ENCODE assay signal across 8 cellular contexts in genomic region chr9:137130176-137130755, GRCh38. TPM values are rescaled to one million over a fixed set of nuclear protein-coding genes. Genes with fewer than 3 reads are reported as not detected.
DNase-seq lines count a peak whose midpoint lies in the region; ATAC-seq and TF ChIP-seq lines count a peak whose summit lies in the region.

No MANE protein-coding gene starts in this region.

- TF ChIP-seq CTCF in coronary artery (IDR thresholded peaks at IDR 0.05) (no peak), nephron (IDR thresholded peaks at IDR 0.05; ENCODE audit: unreplicated experiment in 3 of 3) (no peak)

- H3K36me3 Mint-ChIP-seq in activated naive CD4-positive, alpha-beta T cell treated with anti-CD3 and anti-CD28 coated beads, Interleukin-2, amount 10 ng/mL, durations not matched to agents 7 days and 5 days, result peaks cover 2% of the 10 kb centered on the region
- peaks cover 3% of the 10 kb centered on the region for H3K36me3 Mint-ChIP-seq in IgD-negative memory B cell
- no peaks in the 10 kb centered on the region for H3K36me3 Mint-ChIP-seq in nephron (ENCODE audit: low read depth)

- peak overlapping the region; percentile 80 for H3K4me3 ChIP-seq in coronary artery

- H3K27ac ChIP-seq in coronary artery, result peak overlapping the region in 1 of 2 donors; percentile 70

- peaks cover 30% of the 10 kb centered on the region for H3K4me1 Mint-ChIP-seq in activated naive CD4-positive, alpha-beta T cell treated with anti-CD3 and anti-CD28 coated beads, Interleukin-2, amount 10 ng/mL, durations not matched to agents 7 days and 5 days
- peaks cover 22 to 25% (median 24%) of the 10 kb centered on the region in 3 donors for H3K4me1 Mint-ChIP-seq in IgD-negative memory B cell
- H3K4me1 Mint-ChIP-seq in nephron, result peaks cover 23% of the 10 kb centered on the region

- CTCF ChIA-PET in activated naive CD4-positive, alpha-beta T cell treated with anti-CD3 and anti-CD28 coated beads, Interleukin-2, amount 10 ng/mL, durations not matched to agents 7 days and 5 days (lab: Charles Lee), result interaction anchor here (0.6 to 2.4 kb wide), 13 partner anchors 9 to 164 kb away, joined by 3 to 12 read pairs (median 3); partner anchors contain the start of genes RNF208 and RNF224

- peak overlapping the region; percentile 81 for H3K4me3 Mint-ChIP-seq in activated naive CD4-positive, alpha-beta T cell treated with anti-CD3 and anti-CD28 coated beads, Interleukin-2, amount 10 ng/mL, durations not matched to agents 7 days and 5 days
- H3K4me3 Mint-ChIP-seq in IgD-negative memory B cell, result peak overlapping the region; percentile 62 to 91 (median 77)
- H3K4me3 Mint-ChIP-seq in nephron, result peak overlapping the region; percentile 83 to 86 (median 85)

- no peak for DNase-seq in activated naive CD4-positive, alpha-beta T cell treated with anti-CD3 and anti-CD28 coated beads, Interleukin-2, amount 10 ng/mL, durations not matched to agents 7 days and 5 days
- no peak for DNase-seq in activated naive CD4-positive, alpha-beta T cell treated with anti-CD3 and anti-CD28 coated beads, Interleukin-2, amount 50 U/mL, for 16 hours
- DNase-seq in coronary artery (ENCODE audit: low spot score) (no peak), islet precursor cell (no peak), GM19238 (ENCODE audit: insufficient read length, low spot score) (no peak)

- no peaks in the 10 kb centered on the region for H3K9me3 Mint-ChIP-seq in activated naive CD4-positive, alpha-beta T cell treated with anti-CD3 and anti-CD28 coated beads, Interleukin-2, amount 10 ng/mL, durations not matched to agents 7 days and 5 days
- H3K9me3 Mint-ChIP-seq in IgD-negative memory B cell, result no peaks in the 10 kb centered on the region
- H3K9me3 Mint-ChIP-seq in nephron, result peaks cover 3% of the 10 kb centered on the region

- H3K27me3 Mint-ChIP-seq in activated naive CD4-positive, alpha-beta T cell treated with anti-CD3 and anti-CD28 coated beads, Interleukin-2, amount 10 ng/mL, durations not matched to agents 7 days and 5 days, result peaks cover 29% of the 10 kb centered on the region
- H3K27me3 Mint-ChIP-seq in IgD-negative memory B cell (peaks cover 14% of the 10 kb centered on the region), nephron (ENCODE audit: low read depth) (peaks cover 29% of the 10 kb centered on the region)

- ATAC-seq in GM18870 (IDR thresholded peaks at IDR 0.05; ENCODE audit: unreplicated experiment), result no peak

- H3K27ac Mint-ChIP-seq in activated naive CD4-positive, alpha-beta T cell treated with anti-CD3 and anti-CD28 coated beads, Interleukin-2, amount 10 ng/mL, durations not matched to agents 7 days and 5 days, result peak overlapping the region; percentile 78
- H3K27ac Mint-ChIP-seq in IgD-negative memory B cell (peak overlapping the region in 2 of 3 donors; percentile 31 to 45), nephron (peak overlapping the region in 2 of 3 experiments; percentile 37 to 52)

RNA-seq across cellular contexts. Expression of gene GRIN1, which starts 8.7 kb away (rescaled TPM):
- polyA plus RNA-seq in IgD-negative memory B cell, result not detected

RNA-seq across cellular contexts. Expression of gene DPP7, which starts 15.7 kb away (rescaled TPM):
- 110 TPM for polyA plus RNA-seq in IgD-negative memory B cell

RNA-seq across cellular contexts. Expression of gene LRRC26, which starts 39.6 kb away (rescaled TPM):
- polyA plus RNA-seq in IgD-negative memory B cell, result not detected

RNA-seq across cellular contexts. Expression of gene TMEM210, which starts 41.6 kb away (rescaled TPM):
- not detected for polyA plus RNA-seq in IgD-negative memory B cell

RNA-seq across cellular contexts. Expression of gene MAN1B1, which starts 43.5 kb away (rescaled TPM):
- 27.5 TPM for polyA plus RNA-seq in IgD-negative memory B cell
